In genomic region chr2:70148211-70148760, GRCh38 we compare ENCODE assay signal across 3 cellular contexts.
TF ChIP-seq lines count a peak whose summit lies in the region.

No MANE protein-coding gene starts in this region.

TF ChIP-seq in HEK293, 187 proteins besides CTCF, POLR2A, EP300 and RAD21:
- 0 out of 2 replicates have a peak, but pooled peaks have one; percentile 37 for TF ChIP-seq ZNF692 (tag by site-specific recombination; IDR thresholded peaks at IDR 0.05)
TF ChIP-seq in HEK293: peak in this region for 1; not testable (repeated sequence) for 186.

TF ChIP-seq in K562, 482 proteins besides CTCF, POLR2A, EP300 and RAD21:
- 0 out of 2 replicates have a peak, but pooled peaks have one; percentile 44 for TF ChIP-seq POLR2G (IDR thresholded peaks at IDR 0.05; ENCODE audit: low read depth, low read length)

TF ChIP-seq in HepG2, 621 proteins besides CTCF, POLR2A, EP300 and RAD21:
- TF ChIP-seq ZNF768 (CRISPR knock-in tag; IDR thresholded peaks at IDR 0.05): peak; percentile 12; the same call in 1 of the 2 replicates
